1 cellular context compared by ENCODE assay signal in the genomic region with DNA sequence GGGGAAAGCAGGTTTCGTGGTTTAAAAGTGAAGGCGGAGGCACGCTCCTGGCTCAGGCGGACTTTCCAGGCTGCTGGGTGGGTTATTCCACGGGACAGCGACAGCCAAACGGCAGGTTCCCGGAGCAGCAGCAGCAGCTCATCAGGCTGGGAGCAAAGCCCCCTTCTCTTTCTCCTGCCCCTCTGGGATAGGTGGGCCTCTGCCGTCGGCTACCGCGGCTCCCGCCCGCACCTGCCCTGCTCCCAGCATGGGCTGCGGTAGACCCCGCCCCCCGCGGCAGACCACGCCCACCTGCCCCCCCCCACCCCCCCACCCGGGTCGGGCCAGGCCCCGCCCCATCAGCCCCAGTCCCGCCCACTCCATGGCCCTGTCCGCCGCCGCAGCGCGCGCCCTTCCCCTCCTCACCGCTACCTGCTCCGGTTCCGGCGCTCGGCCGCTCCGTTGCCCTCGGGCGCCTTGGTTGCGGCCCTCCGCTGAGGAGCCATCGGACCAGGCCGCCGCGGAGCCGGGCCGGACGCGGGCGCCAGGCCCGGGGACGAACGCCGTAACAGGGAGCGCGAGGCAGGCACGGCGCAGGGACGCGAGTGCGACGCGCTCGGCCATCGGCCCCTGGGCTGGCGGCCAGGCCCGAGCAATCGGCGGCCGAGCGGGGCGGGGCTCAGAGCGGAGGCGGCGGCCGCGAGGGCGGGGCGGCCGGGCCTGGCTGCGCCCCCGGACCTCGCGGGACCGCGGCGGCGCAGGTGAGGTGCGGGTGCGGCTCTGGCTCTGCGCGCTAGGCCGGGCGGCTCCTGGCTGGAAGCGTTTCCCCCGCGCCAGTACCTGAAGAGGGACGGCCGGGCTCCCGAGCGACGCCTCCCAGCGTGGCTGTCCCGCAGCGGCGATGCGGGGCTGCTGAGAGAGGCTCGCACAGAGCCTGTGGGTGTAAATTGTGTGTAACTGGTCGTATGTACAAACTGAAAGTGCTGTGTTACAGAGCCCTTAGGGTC.
TF ChIP-seq lines count a peak whose summit lies in the region.

A gene (plus strand): TSS at position 347 of the 986 bp plus-strand sequence. CDS start 1,453 bp downstream, outside the sequence.
A gene with protein sequence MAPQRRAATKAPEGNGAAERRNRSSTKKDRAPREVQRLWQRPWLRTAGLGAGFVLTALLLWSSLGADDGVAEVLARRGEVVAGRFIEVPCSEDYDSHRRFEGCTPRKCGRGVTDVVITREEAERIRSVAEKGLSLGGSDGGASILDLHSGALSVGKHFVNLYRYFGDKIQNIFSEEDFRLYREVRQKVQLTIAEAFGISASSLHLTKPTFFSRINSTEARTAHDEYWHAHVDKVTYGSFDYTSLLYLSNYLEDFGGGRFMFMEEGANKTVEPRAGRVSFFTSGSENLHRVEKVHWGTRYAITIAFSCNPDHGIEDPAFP (minus strand): TSS at position 586 of the 986 bp plus-strand sequence. CDS start 101 bp downstream, at position 485.

TF ChIP-seq in HepG2, 621 proteins besides CTCF, POLR2A, EP300 and RAD21 (continued from another document and continues in another):
- TF ChIP-seq, protein P1, sequence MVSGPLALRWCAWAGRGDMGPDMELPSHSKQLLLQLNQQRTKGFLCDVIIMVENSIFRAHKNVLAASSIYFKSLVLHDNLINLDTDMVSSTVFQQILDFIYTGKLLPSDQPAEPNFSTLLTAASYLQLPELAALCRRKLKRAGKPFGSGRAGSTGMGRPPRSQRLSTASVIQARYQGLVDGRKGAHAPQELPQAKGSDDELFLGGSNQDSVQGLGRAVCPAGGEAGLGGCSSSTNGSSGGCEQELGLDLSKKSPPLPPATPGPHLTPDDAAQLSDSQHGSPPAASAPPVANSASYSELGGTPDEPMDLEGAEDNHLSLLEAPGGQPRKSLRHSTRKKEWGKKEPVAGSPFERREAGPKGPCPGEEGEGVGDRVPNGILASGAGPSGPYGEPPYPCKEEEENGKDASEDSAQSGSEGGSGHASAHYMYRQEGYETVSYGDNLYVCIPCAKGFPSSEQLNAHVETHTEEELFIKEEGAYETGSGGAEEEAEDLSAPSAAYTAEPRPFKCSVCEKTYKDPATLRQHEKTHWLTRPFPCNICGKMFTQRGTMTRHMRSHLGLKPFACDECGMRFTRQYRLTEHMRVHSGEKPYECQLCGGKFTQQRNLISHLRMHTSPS (CRISPR knock-in tag; IDR thresholded peaks at IDR 0.05; ENCODE audit: low read depth) = 0 out of 2 replicates have a peak, but pooled peaks have one; percentile 31
- peak; percentile 47; the same call in 1 of the 2 replicates for TF ChIP-seq STAT5B (CRISPR knock-in tag; IDR thresholded peaks at IDR 0.05)
- TF ChIP-seq ATF1 (CRISPR knock-in tag; IDR thresholded peaks at IDR 0.05) = no peak
- TF ChIP-seq ZNF567 (CRISPR knock-in tag; IDR thresholded peaks at IDR 0.05; ENCODE audit: borderline replicate concordance) = peak; percentile 98
- TF ChIP-seq KAT7 (CRISPR knock-in tag; IDR thresholded peaks at IDR 0.05; ENCODE audit: borderline replicate concordance) = peak; percentile 81
- peak; percentile 69; the same call in 1 of the 2 replicates for TF ChIP-seq ZNF441 (CRISPR knock-in tag; IDR thresholded peaks at IDR 0.05; ENCODE audit: borderline replicate concordance)
- no peak for TF ChIP-seq MAFF (IDR thresholded peaks at IDR 0.05; ENCODE audit: low read depth, low read length)
- peak; percentile 84 for TF ChIP-seq CBX1 (IDR thresholded peaks at IDR 0.05; ENCODE audit: low read depth)
- TF ChIP-seq ZEB1 (IDR thresholded peaks at IDR 0.05; ENCODE audit: insufficient replicate concordance, low read depth) = no peak
- peak; percentile 98 for TF ChIP-seq TMF1 (CRISPR knock-in tag; IDR thresholded peaks at IDR 0.05; ENCODE audit: low read depth)
- peak; percentile 74 for TF ChIP-seq KDM2A (CRISPR knock-in tag; IDR thresholded peaks at IDR 0.05; ENCODE audit: borderline replicate concordance, low read depth)
- TF ChIP-seq BHLHE40 (IDR thresholded peaks at IDR 0.05; ENCODE audit: low read length) = peak; percentile 53; the same call in 1 of the 2 replicates
- TF ChIP-seq ZBTB1 (CRISPR knock-in tag; IDR thresholded peaks at IDR 0.05; ENCODE audit: borderline replicate concordance) = no peak
- TF ChIP-seq SIX4 (CRISPR knock-in tag; IDR thresholded peaks at IDR 0.05) = no peak
- no peak for TF ChIP-seq NR2F6 (IDR thresholded peaks at IDR 0.05)
- no peak for TF ChIP-seq NR2F6 (CRISPR knock-in tag; IDR thresholded peaks at IDR 0.05)
- no peak for TF ChIP-seq MBNL3 (CRISPR knock-in tag; conservative IDR thresholded peaks at IDR 0.05)
- no peak for TF ChIP-seq MIER3 (CRISPR knock-in tag; IDR thresholded peaks at IDR 0.05; ENCODE audit: borderline replicate concordance)
- TF ChIP-seq, protein P2, sequence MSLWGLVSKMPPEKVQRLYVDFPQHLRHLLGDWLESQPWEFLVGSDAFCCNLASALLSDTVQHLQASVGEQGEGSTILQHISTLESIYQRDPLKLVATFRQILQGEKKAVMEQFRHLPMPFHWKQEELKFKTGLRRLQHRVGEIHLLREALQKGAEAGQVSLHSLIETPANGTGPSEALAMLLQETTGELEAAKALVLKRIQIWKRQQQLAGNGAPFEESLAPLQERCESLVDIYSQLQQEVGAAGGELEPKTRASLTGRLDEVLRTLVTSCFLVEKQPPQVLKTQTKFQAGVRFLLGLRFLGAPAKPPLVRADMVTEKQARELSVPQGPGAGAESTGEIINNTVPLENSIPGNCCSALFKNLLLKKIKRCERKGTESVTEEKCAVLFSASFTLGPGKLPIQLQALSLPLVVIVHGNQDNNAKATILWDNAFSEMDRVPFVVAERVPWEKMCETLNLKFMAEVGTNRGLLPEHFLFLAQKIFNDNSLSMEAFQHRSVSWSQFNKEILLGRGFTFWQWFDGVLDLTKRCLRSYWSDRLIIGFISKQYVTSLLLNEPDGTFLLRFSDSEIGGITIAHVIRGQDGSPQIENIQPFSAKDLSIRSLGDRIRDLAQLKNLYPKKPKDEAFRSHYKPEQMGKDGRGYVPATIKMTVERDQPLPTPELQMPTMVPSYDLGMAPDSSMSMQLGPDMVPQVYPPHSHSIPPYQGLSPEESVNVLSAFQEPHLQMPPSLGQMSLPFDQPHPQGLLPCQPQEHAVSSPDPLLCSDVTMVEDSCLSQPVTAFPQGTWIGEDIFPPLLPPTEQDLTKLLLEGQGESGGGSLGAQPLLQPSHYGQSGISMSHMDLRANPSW (CRISPR knock-in tag; IDR thresholded peaks at IDR 0.05; ENCODE audit: borderline replicate concordance) = no peak
- TF ChIP-seq TCF7L2 (IDR thresholded peaks at IDR 0.05; ENCODE audit: low read depth, low read length) = no peak
- TF ChIP-seq, protein P3, sequence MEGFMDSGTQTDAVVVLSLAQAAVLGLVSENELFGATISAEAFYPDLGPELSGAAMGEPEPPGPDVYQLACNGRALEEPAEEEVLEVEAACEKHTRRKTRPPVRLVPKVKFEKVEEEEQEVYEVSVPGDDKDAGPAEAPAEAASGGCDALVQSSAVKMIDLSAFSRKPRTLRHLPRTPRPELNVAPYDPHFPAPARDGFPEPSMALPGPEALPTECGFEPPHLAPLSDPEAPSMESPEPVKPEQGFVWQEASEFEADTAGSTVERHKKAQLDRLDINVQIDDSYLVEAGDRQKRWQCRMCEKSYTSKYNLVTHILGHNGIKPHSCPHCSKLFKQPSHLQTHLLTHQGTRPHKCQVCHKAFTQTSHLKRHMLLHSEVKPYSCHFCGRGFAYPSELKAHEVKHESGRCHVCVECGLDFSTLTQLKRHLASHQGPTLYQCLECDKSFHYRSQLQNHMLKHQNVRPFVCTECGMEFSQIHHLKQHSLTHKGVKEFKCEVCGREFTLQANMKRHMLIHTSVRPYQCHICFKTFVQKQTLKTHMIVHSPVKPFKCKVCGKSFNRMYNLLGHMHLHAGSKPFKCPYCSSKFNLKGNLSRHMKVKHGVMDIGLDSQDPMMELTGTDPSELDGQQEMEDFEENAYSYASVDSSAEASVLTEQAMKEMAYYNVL (CRISPR knock-in tag; IDR thresholded peaks at IDR 0.05; ENCODE audit: borderline replicate concordance) = peak; percentile 64
- TF ChIP-seq, protein P4, sequence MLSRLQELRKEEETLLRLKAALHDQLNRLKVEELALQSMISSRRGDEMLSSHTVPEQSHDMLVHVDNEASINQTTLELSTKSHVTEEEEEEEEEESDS (CRISPR knock-in tag; IDR thresholded peaks at IDR 0.05; ENCODE audit: borderline replicate concordance) = 0 out of 2 replicates have a peak, but pooled peaks have one; percentile 91
- TF ChIP-seq ZNF619 (CRISPR knock-in tag; IDR thresholded peaks at IDR 0.05) = peak; percentile 67; the same call in 1 of the 2 replicates
- TF ChIP-seq ZNF737 (CRISPR knock-in tag; IDR thresholded peaks at IDR 0.05; ENCODE audit: borderline replicate concordance) = no peak
- TF ChIP-seq AGO2 (optimal IDR thresholded peaks at IDR 0.05; ENCODE audit: low read depth, low read length) = peak; percentile 88
- TF ChIP-seq ZNF850 (CRISPR knock-in tag; conservative IDR thresholded peaks at IDR 0.05) = 0 out of 2 replicates have a peak, but pooled peaks have one; percentile 25
- TF ChIP-seq PHF21A (CRISPR knock-in tag; IDR thresholded peaks at IDR 0.05) = no peak
- TF ChIP-seq, protein P5, sequence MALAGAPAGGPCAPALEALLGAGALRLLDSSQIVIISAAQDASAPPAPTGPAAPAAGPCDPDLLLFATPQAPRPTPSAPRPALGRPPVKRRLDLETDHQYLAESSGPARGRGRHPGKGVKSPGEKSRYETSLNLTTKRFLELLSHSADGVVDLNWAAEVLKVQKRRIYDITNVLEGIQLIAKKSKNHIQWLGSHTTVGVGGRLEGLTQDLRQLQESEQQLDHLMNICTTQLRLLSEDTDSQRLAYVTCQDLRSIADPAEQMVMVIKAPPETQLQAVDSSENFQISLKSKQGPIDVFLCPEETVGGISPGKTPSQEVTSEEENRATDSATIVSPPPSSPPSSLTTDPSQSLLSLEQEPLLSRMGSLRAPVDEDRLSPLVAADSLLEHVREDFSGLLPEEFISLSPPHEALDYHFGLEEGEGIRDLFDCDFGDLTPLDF (CRISPR knock-in tag; IDR thresholded peaks at IDR 0.05) = no peak; the same call in 1 of the 2 replicates
- peak; percentile 71 for TF ChIP-seq POLR2AphosphoS5 (IDR thresholded peaks at IDR 0.05; ENCODE audit: low read depth, low read length)
- no peak for TF ChIP-seq TCF12 (IDR thresholded peaks at IDR 0.05)
- TF ChIP-seq TCF12 (CRISPR knock-in tag; IDR thresholded peaks at IDR 0.05) = peak; percentile 89
- no peak for TF ChIP-seq NCOA5 (CRISPR knock-in tag; IDR thresholded peaks at IDR 0.05)
- TF ChIP-seq, protein P6, sequence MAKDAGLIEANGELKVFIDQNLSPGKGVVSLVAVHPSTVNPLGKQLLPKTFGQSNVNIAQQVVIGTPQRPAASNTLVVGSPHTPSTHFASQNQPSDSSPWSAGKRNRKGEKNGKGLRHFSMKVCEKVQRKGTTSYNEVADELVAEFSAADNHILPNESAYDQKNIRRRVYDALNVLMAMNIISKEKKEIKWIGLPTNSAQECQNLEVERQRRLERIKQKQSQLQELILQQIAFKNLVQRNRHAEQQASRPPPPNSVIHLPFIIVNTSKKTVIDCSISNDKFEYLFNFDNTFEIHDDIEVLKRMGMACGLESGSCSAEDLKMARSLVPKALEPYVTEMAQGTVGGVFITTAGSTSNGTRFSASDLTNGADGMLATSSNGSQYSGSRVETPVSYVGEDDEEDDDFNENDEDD (CRISPR knock-in tag; IDR thresholded peaks at IDR 0.05; ENCODE audit: borderline replicate concordance) = peak; percentile 83
- TF ChIP-seq, protein P7, sequence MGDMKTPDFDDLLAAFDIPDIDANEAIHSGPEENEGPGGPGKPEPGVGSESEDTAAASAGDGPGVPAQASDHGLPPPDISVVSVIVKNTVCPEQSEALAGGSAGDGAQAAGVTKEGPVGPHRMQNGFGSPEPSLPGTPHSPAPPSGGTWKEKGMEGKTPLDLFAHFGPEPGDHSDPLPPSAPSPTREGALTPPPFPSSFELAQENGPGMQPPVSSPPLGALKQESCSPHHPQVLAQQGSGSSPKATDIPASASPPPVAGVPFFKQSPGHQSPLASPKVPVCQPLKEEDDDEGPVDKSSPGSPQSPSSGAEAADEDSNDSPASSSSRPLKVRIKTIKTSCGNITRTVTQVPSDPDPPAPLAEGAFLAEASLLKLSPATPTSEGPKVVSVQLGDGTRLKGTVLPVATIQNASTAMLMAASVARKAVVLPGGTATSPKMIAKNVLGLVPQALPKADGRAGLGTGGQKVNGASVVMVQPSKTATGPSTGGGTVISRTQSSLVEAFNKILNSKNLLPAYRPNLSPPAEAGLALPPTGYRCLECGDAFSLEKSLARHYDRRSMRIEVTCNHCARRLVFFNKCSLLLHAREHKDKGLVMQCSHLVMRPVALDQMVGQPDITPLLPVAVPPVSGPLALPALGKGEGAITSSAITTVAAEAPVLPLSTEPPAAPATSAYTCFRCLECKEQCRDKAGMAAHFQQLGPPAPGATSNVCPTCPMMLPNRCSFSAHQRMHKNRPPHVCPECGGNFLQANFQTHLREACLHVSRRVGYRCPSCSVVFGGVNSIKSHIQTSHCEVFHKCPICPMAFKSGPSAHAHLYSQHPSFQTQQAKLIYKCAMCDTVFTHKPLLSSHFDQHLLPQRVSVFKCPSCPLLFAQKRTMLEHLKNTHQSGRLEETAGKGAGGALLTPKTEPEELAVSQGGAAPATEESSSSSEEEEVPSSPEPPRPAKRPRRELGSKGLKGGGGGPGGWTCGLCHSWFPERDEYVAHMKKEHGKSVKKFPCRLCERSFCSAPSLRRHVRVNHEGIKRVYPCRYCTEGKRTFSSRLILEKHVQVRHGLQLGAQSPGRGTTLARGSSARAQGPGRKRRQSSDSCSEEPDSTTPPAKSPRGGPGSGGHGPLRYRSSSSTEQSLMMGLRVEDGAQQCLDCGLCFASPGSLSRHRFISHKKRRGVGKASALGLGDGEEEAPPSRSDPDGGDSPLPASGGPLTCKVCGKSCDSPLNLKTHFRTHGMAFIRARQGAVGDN (CRISPR knock-in tag; IDR thresholded peaks at IDR 0.05) = peak; percentile 91
- peak; percentile 87 for TF ChIP-seq SMYD3 (CRISPR knock-in tag; IDR thresholded peaks at IDR 0.05)
- TF ChIP-seq NR2F2 (IDR thresholded peaks at IDR 0.05; ENCODE audit: borderline replicate concordance, low read depth) = peak; percentile 35; the same call in 1 of the 2 replicates
- no peak for TF ChIP-seq PHB2 (IDR thresholded peaks at IDR 0.05; ENCODE audit: partially characterized antibody)
- no peak for TF ChIP-seq ZBTB3 (CRISPR knock-in tag; IDR thresholded peaks at IDR 0.05; ENCODE audit: borderline replicate concordance, low read depth)
- no peak for TF ChIP-seq ZNF644 (CRISPR knock-in tag; IDR thresholded peaks at IDR 0.05; ENCODE audit: low read depth)
- TF ChIP-seq HOXA3 (CRISPR knock-in tag; IDR thresholded peaks at IDR 0.05) = peak; percentile 88
- peak; percentile 83 for TF ChIP-seq MEIS2 (CRISPR knock-in tag; IDR thresholded peaks at IDR 0.05)
- TF ChIP-seq FOSL1 (CRISPR knock-in tag; IDR thresholded peaks at IDR 0.05; ENCODE audit: borderline replicate concordance) = no peak
- TF ChIP-seq ZNF776 (CRISPR knock-in tag; IDR thresholded peaks at IDR 0.05) = peak; percentile 97
- no peak for TF ChIP-seq SMAD9 (CRISPR knock-in tag; IDR thresholded peaks at IDR 0.05)
- no peak; the same call in none of the 2 replicates for TF ChIP-seq NKX3-1 (CRISPR knock-in tag; IDR thresholded peaks at IDR 0.05)
- no peak for TF ChIP-seq ZNF629 (CRISPR knock-in tag; conservative IDR thresholded peaks at IDR 0.05)
- no peak for TF ChIP-seq ZNF3 (CRISPR knock-in tag; IDR thresholded peaks at IDR 0.05)
- TF ChIP-seq GZF1 (CRISPR knock-in tag; IDR thresholded peaks at IDR 0.05) = no peak
- peak; percentile 82 for TF ChIP-seq SKI (IDR thresholded peaks at IDR 0.05; ENCODE audit: partially characterized antibody)
- TF ChIP-seq ZNF496 (CRISPR knock-in tag; IDR thresholded peaks at IDR 0.05; ENCODE audit: insufficient replicate concordance) = no peak
- TF ChIP-seq ZNF766 (CRISPR knock-in tag; IDR thresholded peaks at IDR 0.05; ENCODE audit: borderline replicate concordance) = peak; percentile 38; the same call in 1 of the 2 replicates
- TF ChIP-seq HDAC1 (CRISPR knock-in tag; IDR thresholded peaks at IDR 0.05) = no peak; the same call in 1 of the 2 replicates
- TF ChIP-seq SETDB1 (CRISPR knock-in tag; IDR thresholded peaks at IDR 0.05; ENCODE audit: borderline replicate concordance) = no peak
